ENCODE assay signal across 17 cellular contexts in genomic region chr17:55588446-55588845, GRCh38.
A peak's percentile ranks its signal among the peaks of the same experiment; 100 is the strongest.
DNase-seq lines count a peak whose midpoint lies in the region; ATAC-seq and TF ChIP-seq lines count a peak whose summit lies in the region.
"Had no signal": no experiment of that assay in that cellular context is flagged by ENCODE, and none has a peak within 500 bp of the region (broad histone marks: within the 10 kb centered on the region; RNA-seq: fewer than 3 reads in every experiment).

No MANE protein-coding gene starts in this region.

- ATAC-seq in SK-N-SH treated with all-trans-retinoic acid at 6 μM for 48 hours (peak; percentile 52), GM21360 (IDR thresholded peaks at IDR 0.05; ENCODE audit: unreplicated experiment) (no peak)
- ATAC-seq: HepG2 had no signal

- intact Hi-C loops in spleen (cut with DNase I; ENCODE audit: low total_unique reads) = no loop called here
- intact Hi-C loops in colonic mucosa (cut with DNase I) = no loop called here

- H3K27ac Mint-ChIP-seq in T-helper 2 cell treated with Interferon-gamma antibody and Interleukin-4, amounts not matched to agents 5 μg/mL and 100 μg/mL, for 36 hours = no peak overlapping the region
- H3K27ac Mint-ChIP-seq: activated naive CD4-positive, alpha-beta T cell treated with anti-CD3 and anti-CD28 coated beads, Interleukin-2, amount 10 ng/mL, durations not matched to agents 7 days and 5 days; CD4-positive, CD25-positive, alpha-beta regulatory T cell; progenitor cell of endocrine pancreas had no signal

- H3K27me3 ChIP-seq in fibroblast of lung (ENCODE audit: control insufficient read depth, insufficient read depth, low read length) (no peaks in the 10 kb centered on the region), spleen (replicated peaks in 1 of 7) (no peaks in the 10 kb centered on the region), colonic mucosa (no peaks in the 10 kb centered on the region)

- H2AFZ ChIP-seq in fibroblast of lung (ENCODE audit: low read length) = no peak overlapping the region

- H3K4me2 ChIP-seq in fibroblast of lung (ENCODE audit: extremely low read depth, insufficient read depth, low read length) = peak overlapping the region; percentile 26

- H3K27me3 Mint-ChIP-seq in T-helper 2 cell treated with Interferon-gamma antibody and Interleukin-4, amounts not matched to agents 5 μg/mL and 100 μg/mL, for 36 hours (ENCODE audit: low read depth) = peaks cover 14% of the 10 kb centered on the region
- H3K27me3 Mint-ChIP-seq: activated naive CD4-positive, alpha-beta T cell treated with anti-CD3 and anti-CD28 coated beads, Interleukin-2, amount 10 ng/mL, durations not matched to agents 7 days and 5 days had no signal

- no peaks in the 10 kb centered on the region for H4K20me1 ChIP-seq in fibroblast of lung (ENCODE audit: control insufficient read depth, extremely low read depth, insufficient read depth, low read length)

- H3K9me3 Mint-ChIP-seq in T-helper 2 cell treated with Interferon-gamma antibody and Interleukin-4, amounts not matched to agents 5 μg/mL and 100 μg/mL, for 36 hours = no peaks in the 10 kb centered on the region
- H3K9me3 Mint-ChIP-seq: activated naive CD4-positive, alpha-beta T cell treated with anti-CD3 and anti-CD28 coated beads, Interleukin-2, amount 10 ng/mL, durations not matched to agents 7 days and 5 days had no signal

- peaks cover 11% of the 10 kb centered on the region for H3K4me1 ChIP-seq in fibroblast of lung (ENCODE audit: control insufficient read depth, extremely low read depth, insufficient read depth, low read length)
- H3K4me1 ChIP-seq in spleen = peaks cover 0 to 13% (median 0%) of the 10 kb centered on the region in 6 donors
- no peaks in the 10 kb centered on the region for H3K4me1 ChIP-seq in colonic mucosa

- H3K79me2 ChIP-seq in fibroblast of lung (ENCODE audit: control insufficient read depth, insufficient read depth, low read length) = no peaks in the 10 kb centered on the region

- H3K4me3 Mint-ChIP-seq in T-helper 2 cell treated with Interferon-gamma antibody and Interleukin-4, amounts not matched to agents 5 μg/mL and 100 μg/mL, for 36 hours = no peak overlapping the region
- H3K4me3 Mint-ChIP-seq: activated naive CD4-positive, alpha-beta T cell treated with anti-CD3 and anti-CD28 coated beads, Interleukin-2, amount 10 ng/mL, durations not matched to agents 7 days and 5 days; CD4-positive, CD25-positive, alpha-beta regulatory T cell; nephron progenitor cell had no signal

- H3K36me3 ChIP-seq in fibroblast of lung (ENCODE audit: control insufficient read depth, insufficient read depth, low read length) (no peaks in the 10 kb centered on the region), spleen (no peaks in the 10 kb centered on the region), colonic mucosa (no peaks in the 10 kb centered on the region)

- no peak overlapping the region for H3K27ac ChIP-seq in fibroblast of lung (ENCODE audit: insufficient read depth, low read length)
- H3K27ac ChIP-seq in spleen = peak overlapping the region in 5 of 8 donors; percentile 19 to 64 (median 52)
- H3K27ac ChIP-seq in substantia nigra (ENCODE audit: low read depth, low read length, poor library complexity, severe bottlenecking) = no peak overlapping the region
- no peak overlapping the region for H3K27ac ChIP-seq in colonic mucosa

- peaks cover 2% of the 10 kb centered on the region for H3K4me1 Mint-ChIP-seq in T-helper 2 cell treated with Interferon-gamma antibody and Interleukin-4, amounts not matched to agents 5 μg/mL and 100 μg/mL, for 36 hours (ENCODE audit: low read depth)
- H3K4me1 Mint-ChIP-seq: CD4-positive, CD25-positive, alpha-beta regulatory T cell had no signal

- TF ChIP-seq POLR2A in spleen (IDR thresholded peaks at IDR 0.05) = no peak

- H3K4me3 ChIP-seq in fibroblast of lung (replicated peaks in 1 of 4; ENCODE audit: control extremely low read depth in 1 of 4, insufficient read depth in 1 of 4, low read depth in 3 of 4, low read length in 4 of 4) (no peak overlapping the region), spleen (no peak overlapping the region), colonic mucosa (no peak overlapping the region)
- H3K4me3 ChIP-seq: coronary artery had no signal

- DNase-seq in H4 (ENCODE audit: low spot score) (peak; percentile 43), fibroblast of lung (ENCODE audit: low read depth in 2 of 2) (peak in 1 of 2 donors; percentile 47), spleen (no peak), substantia nigra (lab: John Stamatoyannopoulos, UW) (no peak), colonic mucosa (no peak)
- DNase-seq in T-helper 2 cell treated with Interferon-gamma antibody and Interleukin-4, amounts not matched to agents 5 μg/mL and 100 μg/mL, for 36 hours (ENCODE audit: low spot score) = no peak
- DNase-seq: activated naive CD4-positive, alpha-beta T cell treated with anti-CD3 and anti-CD28 coated beads, Interleukin-2, amount 10 ng/mL, durations not matched to agents 7 days and 5 days; activated T-cell treated with anti-CD3 and anti-CD28 coated beads for 4 hours; CD4-positive, CD25-positive, alpha-beta regulatory T cell; NCI-H187; nephron progenitor cell; stimulated activated CD4-positive, alpha-beta T cell treated with anti-CD3 and anti-CD28 coated beads, Interleukin-12 subunit alpha, Interleukin-12 subunit beta, amount 100 ng/mL, for 4 hours had no signal

- H3K9me3 ChIP-seq in fibroblast of lung (ENCODE audit: control insufficient read depth, insufficient read depth, low read depth, low read length) = no peaks in the 10 kb centered on the region
- no peaks in the 10 kb centered on the region for H3K9me3 ChIP-seq in spleen
- H3K9me3 ChIP-seq in colonic mucosa = no peaks in the 10 kb centered on the region

- no peak for TF ChIP-seq CTCF in fibroblast of lung (conservative IDR thresholded peaks at IDR 0.05 in 1 of 2, IDR thresholded peaks at IDR 0.05 in 1 of 2; ENCODE audit: low read depth in 1 of 2, low read length in 2 of 2)
- no peak for TF ChIP-seq CTCF in spleen (IDR thresholded peaks at IDR 0.05 in 8 of 11, conservative IDR thresholded peaks at IDR 0.05 in 3 of 11)
- TF ChIP-seq CTCF in colonic mucosa (IDR thresholded peaks at IDR 0.05) = no peak

- H3K9ac ChIP-seq in fibroblast of lung (ENCODE audit: insufficient read depth, low read length) (no peak overlapping the region), colonic mucosa (ENCODE audit: low read depth in 2 of 2, low read length in 2 of 2) (no peak overlapping the region)

- no peaks in the 10 kb centered on the region for H3K36me3 Mint-ChIP-seq in T-helper 2 cell treated with Interferon-gamma antibody and Interleukin-4, amounts not matched to agents 5 μg/mL and 100 μg/mL, for 36 hours (ENCODE audit: low read depth)
- H3K36me3 Mint-ChIP-seq: activated naive CD4-positive, alpha-beta T cell treated with anti-CD3 and anti-CD28 coated beads, Interleukin-2, amount 10 ng/mL, durations not matched to agents 7 days and 5 days; CD4-positive, CD25-positive, alpha-beta regulatory T cell had no signal

TF ChIP-seq in SK-N-SH treated with all-trans-retinoic acid at 6 μM for 48 hours, 23 proteins besides CTCF, POLR2A, EP300 and RAD21:
- TF ChIP-seq TCF4 (CRISPR knock-in tag; IDR thresholded peaks at IDR 0.05; ENCODE audit: borderline replicate concordance) (no peak), CSDC2 (CRISPR knock-in tag; IDR thresholded peaks at IDR 0.05) (no peak), ZNF565 (CRISPR knock-in tag; conservative IDR thresholded peaks at IDR 0.05; ENCODE audit: low read depth) (no peak), PATZ1 (CRISPR knock-in tag; IDR thresholded peaks at IDR 0.05; ENCODE audit: borderline replicate concordance) (no peak), BACH2 (CRISPR knock-in tag; IDR thresholded peaks at IDR 0.05; ENCODE audit: borderline replicate concordance) (no peak), CSRNP3 (CRISPR knock-in tag; IDR thresholded peaks at IDR 0.05) (no peak), ISL1 (CRISPR knock-in tag; IDR thresholded peaks at IDR 0.05) (peak; percentile 71), ESRRG (CRISPR knock-in tag; IDR thresholded peaks at IDR 0.05) (no peak)

Comparison
In these comparisons a context has a peak if more than half of its experiments do, and no peak if none do; other contexts are left out.
1. H3K27ac ChIP-seq: peak in spleen (5 of 8); none in fibroblast of lung (single experiment), substantia nigra (single experiment) and colonic mucosa (single experiment).